In the genomic region with DNA sequence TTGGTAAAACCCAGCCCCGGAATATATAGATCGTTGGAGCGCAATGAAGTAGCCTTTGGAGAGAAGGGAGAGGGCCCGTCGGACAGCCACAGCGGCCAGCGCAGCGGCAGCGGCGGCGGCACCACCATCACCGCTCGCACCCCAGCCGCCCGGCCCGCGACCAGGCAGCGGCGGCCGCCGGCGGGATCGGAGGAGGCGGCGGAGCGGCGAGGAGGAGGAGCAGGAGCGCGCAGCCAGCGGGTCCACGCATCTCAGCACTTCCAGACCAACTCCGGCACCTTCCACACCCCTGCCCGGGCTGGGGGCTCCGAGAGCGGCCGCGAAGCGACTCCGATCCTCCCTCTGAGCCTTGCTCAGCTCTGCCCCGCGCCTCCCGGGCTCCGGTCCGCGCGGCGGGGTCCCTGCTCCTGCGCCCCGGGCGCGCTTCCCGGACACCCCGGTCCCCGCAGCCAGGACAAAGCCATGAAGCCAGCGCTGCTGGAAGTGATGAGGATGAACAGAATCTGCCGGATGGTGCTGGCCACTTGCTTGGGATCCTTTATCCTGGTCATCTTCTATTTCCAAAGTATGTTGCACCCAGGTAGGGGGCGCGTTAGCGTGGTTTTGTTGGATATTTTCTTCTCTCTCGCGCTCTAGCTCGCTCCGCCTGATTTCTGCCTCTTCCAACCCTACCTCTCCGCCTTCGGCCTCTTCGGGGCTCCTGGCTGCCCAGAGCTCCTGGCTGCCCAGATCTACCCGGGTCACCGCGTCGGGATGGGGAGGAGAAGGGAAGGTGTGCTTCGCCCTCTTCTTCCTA, we compare ENCODE assay signal across 8 cellular contexts. TPM values are rescaled to one million over a fixed set of nuclear protein-coding genes. Genes with fewer than 3 reads are reported as not detected.
DNase-seq lines count a peak whose midpoint lies in the region; ATAC-seq lines count a peak whose summit lies in the region.

No MANE protein-coding gene starts in this region.

- peak overlapping the region; percentile 54 for H3K27ac ChIP-seq in subcutaneous abdominal adipose tissue (ENCODE audit: low read depth, low read length)

- H3K36me3 ChIP-seq in mucosa of stomach (ENCODE audit: control insufficient read depth, insufficient read depth, low read length) (no peaks in the 10 kb centered on the region), subcutaneous abdominal adipose tissue (ENCODE audit: control insufficient read depth in 5 of 5, insufficient read depth in 5 of 5, low read length in 5 of 5) (no peaks in the 10 kb centered on the region)

- in situ Hi-C loops in Caki2 (cut with HindIII; ENCODE audit: low pct_unique_long_range_greater_than_20kb, low sequenced_read_pairs) = no loop called here

- H3K9ac ChIP-seq in mucosa of stomach (ENCODE audit: low read length) (peak overlapping the region; percentile 52), subcutaneous abdominal adipose tissue (ENCODE audit: low read length in 5 of 5) (peak overlapping the region; percentile 38 to 82 (median 72))

- peak; percentile 74 for DNase-seq in Caki2 (ENCODE audit: low read depth)
- DNase-seq in NOMO-1 (lab: John Stamatoyannopoulos, UW; ENCODE audit: unreplicated experiment in 2 of 2) = peak; percentile 7 to 33
- peak; percentile 51 for DNase-seq in activated T-cell treated with anti-CD3 and anti-CD28 coated beads for 48 hours (ENCODE audit: low read depth)

- H3K4me3 ChIP-seq in mucosa of stomach (ENCODE audit: low read length) (peak overlapping the region; percentile 32), subcutaneous abdominal adipose tissue (ENCODE audit: low read depth in 1 of 5, low read length in 5 of 5) (peak overlapping the region; percentile 75 to 85 (median 83))

- peaks cover 53% of the 10 kb centered on the region for H3K27me3 ChIP-seq in mucosa of stomach (ENCODE audit: control insufficient read depth, insufficient read depth, low read length)
- peaks cover 0 to 15% (median 4%) of the 10 kb centered on the region in 5 donors for H3K27me3 ChIP-seq in subcutaneous abdominal adipose tissue (ENCODE audit: control insufficient read depth in 5 of 5, insufficient read depth in 4 of 5, low read length in 5 of 5)

- peak; percentile 36 for ATAC-seq in GM19397 (IDR thresholded peaks at IDR 0.05; ENCODE audit: unreplicated experiment)
- peak; percentile 29 for ATAC-seq in HG03521 (IDR thresholded peaks at IDR 0.05; ENCODE audit: unreplicated experiment)
- ATAC-seq in esophagus mucosa = peak; percentile 13

- H3K9me3 ChIP-seq in mucosa of stomach (ENCODE audit: control insufficient read depth, low read length) = no peaks in the 10 kb centered on the region
- H3K9me3 ChIP-seq in subcutaneous abdominal adipose tissue (ENCODE audit: control insufficient read depth in 5 of 5, low read length in 5 of 5) = no peaks in the 10 kb centered on the region

- peaks cover 15% of the 10 kb centered on the region for H3K4me1 ChIP-seq in mucosa of stomach (ENCODE audit: control insufficient read depth, insufficient read depth, low read length)
- H3K4me1 ChIP-seq in subcutaneous abdominal adipose tissue (ENCODE audit: control insufficient read depth in 5 of 5, insufficient read depth in 5 of 5, low read length in 5 of 5) = peaks cover 3 to 49% (median 40%) of the 10 kb centered on the region in 5 donors

RNA-seq across cellular contexts. Expression of gene CHST11, which starts 0.4 kb away (rescaled TPM):
- 22.7 and 51.3 TPM in 2 replicates for total RNA-seq in Caki2 (2014; rRNA removed; shearing (Covaris generic); ENCODE audit: low replicate concordance)
- total RNA-seq in esophagus mucosa = 7.3 TPM

Comparison
In these comparisons a context has a peak if more than half of its experiments do, and no peak if none do; other contexts are left out.
1. Peak in every context shown above with its lines: DNase-seq, ATAC-seq, H3K4me3 ChIP-seq and H3K27ac ChIP-seq.
2. DNase-seq: peak in every context shown above with its lines; median percentile 74 in Caki2; 51 in activated T-cell treated with anti-CD3 and anti-CD28 coated beads for 48 hours; 20 in NOMO-1.